ENCODE assay signal across 23 cellular contexts in the genomic region with DNA sequence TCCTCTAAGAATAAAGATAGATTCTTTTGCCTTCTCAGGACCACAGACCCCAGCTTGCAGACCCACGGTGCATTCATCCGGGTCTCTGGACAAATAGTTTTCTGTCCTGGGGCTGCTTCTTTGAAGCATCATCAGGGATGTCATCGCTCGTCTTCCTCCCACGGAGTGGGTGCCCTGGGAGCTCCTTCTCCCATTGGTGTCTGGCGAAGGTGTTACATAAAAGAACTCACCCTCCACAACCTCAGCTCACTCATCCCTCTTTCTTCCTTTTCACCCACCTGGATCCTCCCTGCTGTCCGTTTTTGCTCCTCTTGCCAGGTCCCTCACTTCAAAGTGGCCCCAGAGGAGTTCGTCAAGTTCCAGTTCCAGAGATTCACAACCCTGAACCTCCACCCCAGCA.
"Had no signal": no experiment of that assay in that cellular context is flagged by ENCODE, and none has a peak within 500 bp of the region (broad histone marks: within the 10 kb centered on the region; RNA-seq: fewer than 3 reads in every experiment).

No MANE protein-coding gene starts in this region.

- H3K4me3 Mint-ChIP-seq: mesothelial cell of epicardium; naive B cell; nephron progenitor cell; neural progenitor cell; stimulated activated memory B cell treated with anti-CD40 and anti-IgM and Interleukin-4, amounts not matched to agents 10 μg/mL and 1 μg/mL and 100 μg/mL, for 72 hours; stimulated activated naive CD8-positive, alpha-beta T cell treated with anti-CD3 and anti-CD28 coated beads, Interleukin-15, amount 100 ng/mL, for 72 hours; type B pancreatic cell had no signal

- H3K36me3 Mint-ChIP-seq: mesothelial cell of epicardium; naive B cell; neural progenitor cell; stimulated activated memory B cell treated with anti-CD40 and anti-IgM and Interleukin-4, amounts not matched to agents 10 μg/mL and 1 μg/mL and 100 μg/mL, for 72 hours; type B pancreatic cell had no signal

- DNase-seq: heart right ventricle; islet precursor cell; left ventricle myocardium inferior; mesendoderm; naive B cell; nephron progenitor cell; occipital lobe; psoas muscle; stimulated activated CD4-positive, alpha-beta T cell treated with anti-CD3 and anti-CD28 coated beads, Interleukin-4, amount 100 ng/mL, for 24 hours; stimulated activated naive CD4-positive, alpha-beta T cell treated with Interleukin-2 at 50 U/mL for 16 hours; stimulated activated naive CD8-positive, alpha-beta T cell treated with anti-CD3 and anti-CD28 coated beads, Interleukin-15, amount 100 ng/mL, for 72 hours; uterus had no signal

- H3K9me3 Mint-ChIP-seq: mesothelial cell of epicardium; naive B cell; nephron progenitor cell; neural progenitor cell; stimulated activated memory B cell treated with anti-CD40 and anti-IgM and Interleukin-4, amounts not matched to agents 10 μg/mL and 1 μg/mL and 100 μg/mL, for 72 hours; stimulated activated naive CD8-positive, alpha-beta T cell treated with anti-CD3 and anti-CD28 coated beads, Interleukin-15, amount 100 ng/mL, for 72 hours; type B pancreatic cell had no signal

- H3K27me3 ChIP-seq: hepatocyte, neural progenitor cell, right atrium auricular region, tibial nerve, uterus had no signal

- H3K4me1 Mint-ChIP-seq: stimulated activated memory B cell treated with anti-CD40 and anti-IgM and Interleukin-4, amounts not matched to agents 10 μg/mL and 1 μg/mL and 100 μg/mL, for 72 hours; stimulated activated naive CD8-positive, alpha-beta T cell treated with anti-CD3 and anti-CD28 coated beads, Interleukin-15, amount 100 ng/mL, for 72 hours had no signal

- H3K9me3 ChIP-seq: heart right ventricle, left ventricle myocardium inferior, neutrophil, psoas muscle, right atrium auricular region, tibial nerve, uterus had no signal

- H3K27ac Mint-ChIP-seq: mesothelial cell of epicardium; nephron progenitor cell; neural progenitor cell; stimulated activated memory B cell treated with anti-CD40 and anti-IgM and Interleukin-4, amounts not matched to agents 10 μg/mL and 1 μg/mL and 100 μg/mL, for 72 hours; type B pancreatic cell had no signal

- H3K36me3 ChIP-seq: heart right ventricle, left ventricle myocardium inferior, neural progenitor cell, neutrophil, right atrium auricular region, tibial nerve, uterus had no signal

- H3K4me1 ChIP-seq: left ventricle myocardium inferior, neural progenitor cell, parathyroid adenoma, psoas muscle, right atrium auricular region, tibial nerve, uterus had no signal

- H3K4me3 ChIP-seq: heart right ventricle, hepatocyte, left ventricle myocardium inferior, lung, neural progenitor cell, psoas muscle, right atrium auricular region, skin epidermis, tibial nerve, uterus had no signal

- ATAC-seq: heart right ventricle; psoas muscle; stimulated activated memory B cell treated with anti-CD40 and anti-IgM and Interleukin-4, amounts not matched to agents 10 μg/mL and 1 μg/mL and 100 μg/mL, for 72 hours; stimulated activated naive CD8-positive, alpha-beta T cell treated with anti-CD3 and anti-CD28 coated beads, Interleukin-15, amount 100 ng/mL, for 72 hours had no signal

- H3K27ac ChIP-seq: heart right ventricle, hepatocyte, left ventricle myocardium inferior, neural progenitor cell, neutrophil, parathyroid adenoma, psoas muscle, right atrium auricular region, skin epidermis, tibial nerve, uterus had no signal
